21 cellular contexts compared by ENCODE assay signal in genomic region chr1:46512792-46513190, GRCh38. TPM values are rescaled to one million over a fixed set of nuclear protein-coding genes. Genes with fewer than 3 reads are reported as not detected.
A peak's percentile ranks its signal among the peaks of the same experiment; 100 is the strongest.
DNase-seq lines count a peak whose midpoint lies in the region; FAIRE-seq and TF ChIP-seq lines count a peak whose summit lies in the region.
"Had no signal": no experiment of that assay in that cellular context is flagged by ENCODE, and none has a peak within 500 bp of the region (broad histone marks: within the 10 kb centered on the region; RNA-seq: fewer than 3 reads in every experiment).

No MANE protein-coding gene starts in this region.

- CTCF ChIA-PET in CD4-positive, alpha-beta memory T cell (lab: Charles Lee; ENCODE audit: partially characterized antibody): interaction anchor here (1.6 to 2.1 kb wide), 2 partner anchors 17 to 35 kb away, joined by 6 to 11 read pairs; no protein-coding TSS in a partner anchor

- H3K36me3 ChIP-seq in NT2/D1 (ENCODE audit: insufficient read depth, insufficient read length, low read length) (no peaks in the 10 kb centered on the region), astrocyte (ENCODE audit: insufficient read depth, low read length) (no peaks in the 10 kb centered on the region), endodermal cell (ENCODE audit: control insufficient read depth, insufficient read depth, low read length) (no peaks in the 10 kb centered on the region)
- no peaks in the 10 kb centered on the region for H3K36me3 ChIP-seq in CD4-positive, alpha-beta memory T cell (ENCODE audit: insufficient read depth, low read length)

- peak overlapping the region; percentile 12 for H3K27ac Mint-ChIP-seq in astrocyte (ENCODE audit: unreplicated experiment)
- H3K27ac Mint-ChIP-seq in endodermal cell: no peak overlapping the region
- no peak overlapping the region for H3K27ac Mint-ChIP-seq in CD4-positive, alpha-beta memory T cell
- H3K27ac Mint-ChIP-seq: CD8-positive, alpha-beta T cell had no signal

- no peak overlapping the region for H3K4me2 ChIP-seq in astrocyte (ENCODE audit: low read length)

- no peak for TF ChIP-seq CTCF in astrocyte (IDR thresholded peaks at IDR 0.05; ENCODE audit: insufficient read depth, low read depth, low read length)
- no peak for TF ChIP-seq CTCF in endodermal cell (conservative IDR thresholded peaks at IDR 0.05)

- DNase-seq in NT2/D1 (ENCODE audit: low read depth, low spot score) (no peak), astrocyte (ENCODE audit: low read depth) (no peak), endodermal cell (peak; percentile 53), posterior vena cava (ENCODE audit: low spot score) (peak; percentile 62), SW 1271 (lab: John Stamatoyannopoulos, UW) (no peak), OCI-M2 (lab: John Stamatoyannopoulos, UW; ENCODE audit: unreplicated experiment) (no peak), NCI-H2227 (lab: John Stamatoyannopoulos, UW; ENCODE audit: unreplicated experiment) (no peak)
- DNase-seq in CD4-positive, alpha-beta memory T cell: no peak
- DNase-seq: C1 segment of cervical spinal cord; Caco-2; CD8-positive, alpha-beta T cell; DMS153; DND-41; HCEC 1CT had no signal

- H3K9me3 Mint-ChIP-seq in astrocyte (ENCODE audit: unreplicated experiment): no peaks in the 10 kb centered on the region
- H3K9me3 Mint-ChIP-seq in endodermal cell: no peaks in the 10 kb centered on the region
- no peaks in the 10 kb centered on the region for H3K9me3 Mint-ChIP-seq in CD4-positive, alpha-beta memory T cell
- H3K9me3 Mint-ChIP-seq: CD8-positive, alpha-beta T cell had no signal

- H3K4me1 ChIP-seq in NT2/D1 (ENCODE audit: insufficient read depth, insufficient read length) (peaks cover 58% of the 10 kb centered on the region), astrocyte (ENCODE audit: insufficient read depth, low read length) (no peaks in the 10 kb centered on the region), endodermal cell (ENCODE audit: control insufficient read depth, insufficient read depth, low read length) (peaks cover 17% of the 10 kb centered on the region)
- H3K4me1 ChIP-seq in CD4-positive, alpha-beta memory T cell (ENCODE audit: insufficient read depth, low read length): no peaks in the 10 kb centered on the region

- H3K27ac ChIP-seq in astrocyte (ENCODE audit: low read depth, low read length) (no peak overlapping the region), endodermal cell (ENCODE audit: low read depth, low read length) (no peak overlapping the region)
- H3K27ac ChIP-seq in CD4-positive, alpha-beta memory T cell (ENCODE audit: low read depth, low read length): no peak overlapping the region

- no peak overlapping the region for H3K4me3 Mint-ChIP-seq in astrocyte (ENCODE audit: unreplicated experiment)
- no peak overlapping the region for H3K4me3 Mint-ChIP-seq in endodermal cell
- H3K4me3 Mint-ChIP-seq in CD4-positive, alpha-beta memory T cell: no peak overlapping the region
- H3K4me3 Mint-ChIP-seq: CD8-positive, alpha-beta T cell had no signal

- peaks cover 44% of the 10 kb centered on the region for H3K27me3 ChIP-seq in NT2/D1 (ENCODE audit: insufficient read depth, insufficient read length)
- H3K27me3 ChIP-seq in astrocyte (ENCODE audit: insufficient read depth, low read length): peaks cover 15% of the 10 kb centered on the region
- peaks cover 22% of the 10 kb centered on the region for H3K27me3 ChIP-seq in endodermal cell (ENCODE audit: control insufficient read depth, insufficient read depth, low read length, poor library complexity, severe bottlenecking)
- no peaks in the 10 kb centered on the region for H3K27me3 ChIP-seq in CD4-positive, alpha-beta memory T cell (ENCODE audit: insufficient read depth, low read length)

- POLR2A ChIA-PET in CD4-positive, alpha-beta memory T cell (lab: Charles Lee; ENCODE audit: partially characterized antibody): no interaction called here

- 36 to 63% methylated on average over 2 to 4 of the region's 6 CpGs for WGBS in endodermal cell (ENCODE audit: insufficient coverage in 1 of 2, insufficient read length in 1 of 2), 2 experiments

- H3K27me3 Mint-ChIP-seq in astrocyte (ENCODE audit: low read depth, unreplicated experiment): peaks cover 28% of the 10 kb centered on the region
- peaks cover 71% of the 10 kb centered on the region for H3K27me3 Mint-ChIP-seq in endodermal cell (ENCODE audit: insufficient read depth)
- H3K27me3 Mint-ChIP-seq in CD4-positive, alpha-beta memory T cell: peaks cover 19 to 50% of the 10 kb centered on the region in 2 donors

- no peaks in the 10 kb centered on the region for H4K20me1 ChIP-seq in astrocyte (ENCODE audit: insufficient read depth, low read length)

- H2AFZ ChIP-seq in astrocyte (ENCODE audit: low read depth, low read length): no peak overlapping the region

- H3K79me2 ChIP-seq in astrocyte (ENCODE audit: insufficient read depth, low read length): no peaks in the 10 kb centered on the region

- H3K4me3 ChIP-seq in NT2/D1 (ENCODE audit: insufficient read length, low read depth): no peak overlapping the region
- H3K4me3 ChIP-seq in astrocyte (ENCODE audit: insufficient read depth, low read depth, low read length): no peak overlapping the region
- H3K4me3 ChIP-seq in endodermal cell (ENCODE audit: low read length): no peak overlapping the region
- H3K4me3 ChIP-seq in CD4-positive, alpha-beta memory T cell (ENCODE audit: low read length in 2 of 2): no peak overlapping the region

- H3K9me3 ChIP-seq in NT2/D1 (ENCODE audit: insufficient read depth, low read length) (no peaks in the 10 kb centered on the region), astrocyte (ENCODE audit: insufficient read depth, low read depth, low read length) (no peaks in the 10 kb centered on the region), endodermal cell (ENCODE audit: control insufficient read depth, low read length) (no peaks in the 10 kb centered on the region)
- no peaks in the 10 kb centered on the region for H3K9me3 ChIP-seq in CD4-positive, alpha-beta memory T cell (ENCODE audit: control insufficient read depth in 1 of 2, low read length in 2 of 2)
- H3K9me3 ChIP-seq: Caco-2 had no signal

- FAIRE-seq in astrocyte (lab: Jason Lieb, UNC): no peak
- FAIRE-seq: G401.6, GM12892, H1 had no signal

- H3K36me3 Mint-ChIP-seq in astrocyte (ENCODE audit: low read depth, unreplicated experiment) (no peaks in the 10 kb centered on the region), endodermal cell (ENCODE audit: low read depth) (no peaks in the 10 kb centered on the region)
- H3K36me3 Mint-ChIP-seq in CD4-positive, alpha-beta memory T cell: no peaks in the 10 kb centered on the region
- H3K36me3 Mint-ChIP-seq: CD8-positive, alpha-beta T cell had no signal

- intact Hi-C loops in posterior vena cava (cut with DNase I): no loop called here
- intact Hi-C loops in CD4-positive, alpha-beta memory T cell (cut with micrococcal nuclease): no loop called here

- H3K4me1 Mint-ChIP-seq in astrocyte (ENCODE audit: low read depth, unreplicated experiment): peaks cover 24% of the 10 kb centered on the region
- H3K4me1 Mint-ChIP-seq in endodermal cell: peaks cover 43% of the 10 kb centered on the region
- peaks cover 0 to 4% (median under 1%) of the 10 kb centered on the region in 4 donors for H3K4me1 Mint-ChIP-seq in CD4-positive, alpha-beta memory T cell

- H3K9ac ChIP-seq in NT2/D1 (ENCODE audit: insufficient read length, low read depth) (peak overlapping the region; percentile 36), astrocyte (ENCODE audit: low read length) (no peak overlapping the region), endodermal cell (ENCODE audit: extremely low read depth, low read length, poor library complexity, severe bottlenecking) (no peak overlapping the region)

RNA-seq across cellular contexts. Expression of gene DMBX1, which starts 23.2 kb away (rescaled TPM):
- total RNA-seq in astrocyte: 0.07 and 0.29 TPM in 2 replicates
- total RNA-seq in endodermal cell: 10 to 100 TPM in 1 of 2 donors, 1 to 10 TPM in 1; 5.7 to 16.6 TPM
- polyA plus RNA-seq in endodermal cell (2013, experiment 1 of 2): 3.0 TPM
- 3.4 TPM for polyA plus RNA-seq in endodermal cell (2013, experiment 2 of 2)
- not detected for total RNA-seq in posterior vena cava
- total RNA-seq in CD4-positive, alpha-beta memory T cell: not detected
- not detected for polyA plus RNA-seq in CD4-positive, alpha-beta memory T cell
- total RNA-seq: CD8-positive, alpha-beta T cell had no signal
- polyA plus RNA-seq: BJ had no signal

RNA-seq across cellular contexts. Expression of gene KNCN, which starts 38.7 kb away (rescaled TPM):
- not detected in 2 replicates for total RNA-seq in astrocyte
- total RNA-seq in endodermal cell: not detected
- polyA plus RNA-seq in endodermal cell (2013, experiment 1 of 2): 0.18 TPM
- not detected for polyA plus RNA-seq in endodermal cell (2013, experiment 2 of 2)
- not detected for total RNA-seq in posterior vena cava
- total RNA-seq in CD4-positive, alpha-beta memory T cell: not detected
- not detected for polyA plus RNA-seq in CD4-positive, alpha-beta memory T cell
- total RNA-seq: A172; A673; Caco-2; CD8-positive, alpha-beta T cell; H1; H7 had no signal
- polyA plus RNA-seq: BJ, H1 had no signal

Comparison
In these comparisons a context has a peak if more than half of its experiments do, and no peak if none do; other contexts are left out.
1. DNase-seq: peak in endodermal cell (single experiment) and posterior vena cava (single experiment); none in NT2/D1 (single experiment), astrocyte (single experiment), SW 1271 (0 of 2), CD4-positive, alpha-beta memory T cell (0 of 5), OCI-M2 (single experiment) and NCI-H2227 (single experiment).